In the genomic region with DNA sequence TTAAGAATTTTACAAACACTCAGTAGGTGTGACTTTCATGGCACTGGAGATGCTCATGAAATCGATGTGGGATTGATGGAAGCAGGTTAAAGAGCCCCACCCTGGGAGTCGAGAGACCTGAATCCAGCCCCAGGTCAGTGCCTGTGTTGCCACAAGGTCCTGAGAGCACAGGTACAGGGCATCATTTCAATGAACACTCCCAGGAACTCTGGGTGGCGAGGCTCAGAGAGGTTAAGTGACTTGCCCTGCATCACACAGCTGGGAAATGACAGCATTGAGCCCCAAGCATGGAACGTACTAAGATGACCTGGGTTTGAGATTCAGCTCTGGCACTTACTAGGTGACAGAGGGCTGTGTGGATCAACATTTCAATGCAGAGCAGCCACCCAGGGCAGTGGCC, we compare ENCODE assay signal across 39 cellular contexts.
"Had no signal": no experiment of that assay in that cellular context is flagged by ENCODE, and none has a peak within 500 bp of the region (broad histone marks: within the 10 kb centered on the region; RNA-seq: fewer than 3 reads in every experiment).

No MANE protein-coding gene starts in this region.

- H3K4me1 Mint-ChIP-seq: activated naive CD4-positive, alpha-beta T cell treated with anti-CD3 and anti-CD28 coated beads, Interleukin-2, amount 10 ng/mL, durations not matched to agents 7 days and 5 days; activated naive CD4-positive, alpha-beta T cell treated with anti-CD3 and anti-CD28 coated beads, Interleukin-2, amount 50 U/mL, for 24 hours; activated naive CD8-positive, alpha-beta T cell treated with anti-CD3 and anti-CD28 coated beads for 36 hours; activated naive CD8-positive, alpha-beta T cell treated with anti-CD3 and anti-CD28 coated beads, Interleukin-2, amount 10 ng/mL, durations not matched to agents 7 days and 5 days; activated naive CD8-positive, alpha-beta T cell treated with anti-CD3 and anti-CD28 coated beads, Interleukin-2, amount 50 U/mL, for 24 hours; activated T-helper 17 cell treated with anti-CD3 and anti-CD28 coated beads, Interleukin-2, amount 50 U/mL, for 72 hours had no signal

- DNase-seq: activated effector memory CD4-positive, alpha-beta T cell treated with anti-CD3 and anti-CD28 coated beads, Interleukin-2, amount 50 U/mL, for 16 hours; activated effector memory CD4-positive, alpha-beta T cell treated with Interleukin-2 at 50 U/mL for 16 hours; activated gamma-delta T cell; activated gamma-delta T cell treated with Interleukin-2 at 50 U/mL for 16 hours; activated naive CD4-positive, alpha-beta T cell; activated naive CD4-positive, alpha-beta T cell treated with anti-CD3 and anti-CD28 coated beads for 36 hours; activated naive CD4-positive, alpha-beta T cell treated with anti-CD3 and anti-CD28 coated beads, Interleukin-2, amount 10 ng/mL, durations not matched to agents 7 days and 5 days; activated naive CD4-positive, alpha-beta T cell treated with anti-CD3 and anti-CD28 coated beads, Interleukin-2, amount 50 U/mL, for 16 hours; activated naive CD4-positive, alpha-beta T cell treated with Interleukin-2 at 50 U/mL for 16 hours; activated naive CD8-positive, alpha-beta T cell treated with anti-CD3 and anti-CD28 coated beads for 36 hours; activated naive CD8-positive, alpha-beta T cell treated with anti-CD3 and anti-CD28 coated beads, Interleukin-2, amount 10 ng/mL, durations not matched to agents 7 days and 5 days; activated naive CD8-positive, alpha-beta T cell treated with anti-CD3 and anti-CD28 coated beads, Interleukin-2, amount 50 U/mL, for 24 hours; activated T-cell treated with anti-CD3 and anti-CD28 coated beads, Interleukin-2, amount 50 U/mL, for 1 hour; activated T-cell treated with anti-CD3 and anti-CD28 coated beads, Interleukin-2, amount 50 U/mL, for 24 hours; activated T-cell treated with anti-CD3 and anti-CD28 coated beads, Interleukin-2, amount 50 U/mL, for 4 hours; activated T-cell treated with anti-CD3 and anti-CD28 coated beads, Interleukin-2, amount 50 U/mL, for 48 hours; activated T-cell treated with anti-CD3 and anti-CD28 coated beads, Interleukin-2, amount 50 U/mL, for 72 hours; adrenal gland; amniotic stem cell; amygdala; anterior cingulate cortex; aorta; body of pancreas; brain microvascular endothelial cell; caudate nucleus; cerebellar nuclear complex had no signal

- H3K9me3 ChIP-seq: adrenal gland, ascending aorta, body of pancreas, breast epithelium had no signal

- H3K27me3 ChIP-seq: adrenal gland, ascending aorta, body of pancreas, brain microvascular endothelial cell, cardiac muscle cell had no signal

- H3K4me1 ChIP-seq: adrenal gland, ascending aorta, body of pancreas, breast epithelium had no signal

- H3K4me3 Mint-ChIP-seq: activated naive CD4-positive, alpha-beta T cell treated with anti-CD3 and anti-CD28 coated beads for 36 hours; activated naive CD4-positive, alpha-beta T cell treated with anti-CD3 and anti-CD28 coated beads, Interleukin-2, amount 10 ng/mL, durations not matched to agents 7 days and 5 days; activated naive CD4-positive, alpha-beta T cell treated with anti-CD3 and anti-CD28 coated beads, Interleukin-2, amount 50 U/mL, for 24 hours; activated naive CD8-positive, alpha-beta T cell; activated naive CD8-positive, alpha-beta T cell treated with anti-CD3 and anti-CD28 coated beads for 36 hours; activated naive CD8-positive, alpha-beta T cell treated with anti-CD3 and anti-CD28 coated beads, Interleukin-2, amount 10 ng/mL, durations not matched to agents 7 days and 5 days; activated naive CD8-positive, alpha-beta T cell treated with anti-CD3 and anti-CD28 coated beads, Interleukin-2, amount 50 U/mL, for 24 hours; activated T-cell treated with anti-CD3 and anti-CD28 coated beads, Interleukin-2, amount 50 U/mL, for 24 hours; activated T-cell treated with anti-CD3 and anti-CD28 coated beads, Interleukin-2, amount 50 U/mL, for 4 hours; activated T-cell treated with anti-CD3 and anti-CD28 coated beads, Interleukin-2, amount 50 U/mL, for 72 hours; activated T-helper 1 cell treated with anti-CD3 and anti-CD28 coated beads, Interleukin-12 subunit alpha, Interleukin-12 subunit beta, Interleukin-2, Interleukin-4 antibody, amounts not matched to agents 30 ng/mL and 10 ng/mL and 1 ng/mL, durations not matched to agents 14 hours and 24 hours and 36 hours; activated T-helper 17 cell treated with anti-CD3 and anti-CD28 coated beads, Interleukin-2, amount 50 U/mL, for 72 hours; brain; central memory CD8-positive, alpha-beta T cell had no signal

- H3K27ac Mint-ChIP-seq: activated naive CD4-positive, alpha-beta T cell treated with anti-CD3 and anti-CD28 coated beads for 36 hours; activated naive CD4-positive, alpha-beta T cell treated with anti-CD3 and anti-CD28 coated beads, Interleukin-2, amount 10 ng/mL, durations not matched to agents 7 days and 5 days; activated naive CD4-positive, alpha-beta T cell treated with anti-CD3 and anti-CD28 coated beads, Interleukin-2, amount 50 U/mL, for 24 hours; activated naive CD4-positive, alpha-beta T cell treated with anti-CD3 and anti-CD28 coated beads, Interleukin-2, amount 50 U/mL, for 72 hours; activated naive CD8-positive, alpha-beta T cell; activated naive CD8-positive, alpha-beta T cell treated with anti-CD3 and anti-CD28 coated beads for 36 hours; activated naive CD8-positive, alpha-beta T cell treated with anti-CD3 and anti-CD28 coated beads, Interleukin-2, amount 10 ng/mL, durations not matched to agents 7 days and 5 days; activated naive CD8-positive, alpha-beta T cell treated with anti-CD3 and anti-CD28 coated beads, Interleukin-2, amount 50 U/mL, for 24 hours; activated T-cell treated with anti-CD3 and anti-CD28 coated beads, Interleukin-2, amount 50 U/mL, for 24 hours; activated T-cell treated with anti-CD3 and anti-CD28 coated beads, Interleukin-2, amount 50 U/mL, for 72 hours; activated T-helper 1 cell treated with anti-CD3 and anti-CD28 coated beads, Interleukin-12 subunit alpha, Interleukin-12 subunit beta, Interleukin-2, Interleukin-4 antibody, amounts not matched to agents 30 ng/mL and 10 ng/mL and 1 ng/mL, durations not matched to agents 14 hours and 24 hours and 36 hours; activated T-helper 17 cell treated with anti-CD3 and anti-CD28 coated beads, Interleukin-2, amount 50 U/mL, for 72 hours; activated T-helper 2 cell treated with anti-CD3 and anti-CD28 coated beads, Interferon-gamma antibody, Interleukin-2, Interleukin-4, amounts not matched to agents 10 μg/mL and 5 μg/mL and 100 μg/mL, durations not matched to agents 14 hours and 24 hours and 36 hours had no signal

- H3K27ac ChIP-seq: adrenal gland, ascending aorta, body of pancreas, brain microvascular endothelial cell, breast epithelium, cardiac muscle cell had no signal

- H3K9me3 Mint-ChIP-seq: activated naive CD4-positive, alpha-beta T cell treated with anti-CD3 and anti-CD28 coated beads for 36 hours; activated naive CD4-positive, alpha-beta T cell treated with anti-CD3 and anti-CD28 coated beads, Interleukin-2, amount 10 ng/mL, durations not matched to agents 7 days and 5 days; activated naive CD4-positive, alpha-beta T cell treated with anti-CD3 and anti-CD28 coated beads, Interleukin-2, amount 50 U/mL, for 24 hours; activated naive CD4-positive, alpha-beta T cell treated with anti-CD3 and anti-CD28 coated beads, Interleukin-2, amount 50 U/mL, for 72 hours; activated naive CD8-positive, alpha-beta T cell treated with anti-CD3 and anti-CD28 coated beads for 36 hours; activated naive CD8-positive, alpha-beta T cell treated with anti-CD3 and anti-CD28 coated beads, Interleukin-2, amount 10 ng/mL, durations not matched to agents 7 days and 5 days; activated naive CD8-positive, alpha-beta T cell treated with anti-CD3 and anti-CD28 coated beads, Interleukin-2, amount 50 U/mL, for 24 hours; activated T-cell treated with anti-CD3 and anti-CD28 coated beads, Interleukin-2, amount 50 U/mL, for 24 hours; activated T-cell treated with anti-CD3 and anti-CD28 coated beads, Interleukin-2, amount 50 U/mL, for 4 hours; activated T-cell treated with anti-CD3 and anti-CD28 coated beads, Interleukin-2, amount 50 U/mL, for 72 hours; activated T-helper 1 cell treated with anti-CD3 and anti-CD28 coated beads, Interleukin-12 subunit alpha, Interleukin-12 subunit beta, Interleukin-2, Interleukin-4 antibody, amounts not matched to agents 30 ng/mL and 10 ng/mL and 1 ng/mL, durations not matched to agents 14 hours and 24 hours and 36 hours; activated T-helper 17 cell treated with anti-CD3 and anti-CD28 coated beads, Interleukin-2, amount 50 U/mL, for 72 hours; activated T-helper 2 cell treated with anti-CD3 and anti-CD28 coated beads, Interferon-gamma antibody, Interleukin-2, Interleukin-4, amounts not matched to agents 10 μg/mL and 5 μg/mL and 100 μg/mL, durations not matched to agents 14 hours and 24 hours and 36 hours; central memory CD8-positive, alpha-beta T cell had no signal

- FAIRE-seq: astrocyte, bronchial epithelial cell had no signal

- H3K36me3 ChIP-seq: adrenal gland, ascending aorta, brain microvascular endothelial cell, breast epithelium, cardiac muscle cell had no signal

- ATAC-seq: activated naive CD4-positive, alpha-beta T cell treated with anti-CD3 and anti-CD28 coated beads, Interleukin-2, amount 50 U/mL, for 72 hours; activated naive CD8-positive, alpha-beta T cell treated with anti-CD3 and anti-CD28 coated beads, Interleukin-2, amount 50 U/mL, for 24 hours; activated T-cell treated with anti-CD3 and anti-CD28 coated beads, Interleukin-2, amount 50 U/mL, for 4 hours; activated T-cell treated with anti-CD3 and anti-CD28 coated beads, Interleukin-2, amount 50 U/mL, for 72 hours; activated T-helper 17 cell treated with anti-CD3 and anti-CD28 coated beads, Interleukin-2, amount 50 U/mL, for 72 hours; body of pancreas had no signal

- H3K36me3 Mint-ChIP-seq: activated naive CD4-positive, alpha-beta T cell treated with anti-CD3 and anti-CD28 coated beads, Interleukin-2, amount 10 ng/mL, durations not matched to agents 7 days and 5 days; activated naive CD4-positive, alpha-beta T cell treated with anti-CD3 and anti-CD28 coated beads, Interleukin-2, amount 50 U/mL, for 24 hours; activated naive CD4-positive, alpha-beta T cell treated with anti-CD3 and anti-CD28 coated beads, Interleukin-2, amount 50 U/mL, for 72 hours; activated naive CD8-positive, alpha-beta T cell; activated naive CD8-positive, alpha-beta T cell treated with anti-CD3 and anti-CD28 coated beads for 36 hours; activated naive CD8-positive, alpha-beta T cell treated with anti-CD3 and anti-CD28 coated beads, Interleukin-2, amount 10 ng/mL, durations not matched to agents 7 days and 5 days had no signal

- H3K4me3 ChIP-seq: adrenal gland, ascending aorta, body of pancreas, breast epithelium, cardiac muscle cell had no signal
